In the genomic region with DNA sequence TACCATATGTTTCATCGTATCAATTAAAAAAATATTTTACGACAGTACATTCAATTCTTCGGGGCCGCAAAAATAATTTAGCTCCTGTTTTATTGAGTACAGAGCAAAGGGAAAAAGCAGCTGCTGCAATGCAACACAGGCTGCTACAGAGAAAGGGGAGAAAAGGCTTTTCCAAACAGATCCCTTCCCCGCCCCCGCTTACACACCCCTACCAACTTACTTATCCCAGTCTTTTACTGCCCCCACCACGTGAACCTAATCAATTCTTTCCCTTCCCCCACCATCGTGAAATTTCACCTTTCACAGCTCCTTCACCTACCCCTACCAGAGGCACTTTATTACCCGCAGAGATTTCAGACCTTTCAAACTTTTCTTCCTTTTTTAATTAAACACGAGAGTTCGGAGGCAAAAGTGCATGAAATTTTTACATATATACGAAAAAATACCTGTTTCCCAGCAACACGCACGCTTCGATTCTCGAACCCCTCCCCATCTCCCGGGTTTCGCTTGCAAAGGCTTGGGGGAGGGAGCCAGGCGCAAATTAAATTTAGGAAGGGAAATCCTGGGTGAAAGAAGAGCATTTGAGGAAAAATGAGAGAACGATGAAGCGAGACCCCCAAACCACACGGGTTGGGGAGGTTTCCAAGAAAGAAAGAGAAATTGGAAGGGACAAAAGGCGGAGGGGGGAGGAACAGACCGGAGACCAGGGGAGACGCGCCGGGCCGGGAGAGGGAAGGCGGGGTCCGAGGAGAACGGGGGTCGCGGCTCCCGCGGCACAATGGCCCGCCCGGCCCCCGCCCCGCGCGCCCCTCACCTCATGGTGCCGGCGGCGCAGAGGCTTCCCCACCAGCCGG, we compare ENCODE assay signal across 1 cellular context.
TF ChIP-seq lines count a peak whose summit lies in the region.

No MANE protein-coding gene starts in this region.

TF ChIP-seq in HepG2, 621 proteins besides CTCF, POLR2A, EP300 and RAD21 (continued from another document):
- TF ChIP-seq, protein P1, sequence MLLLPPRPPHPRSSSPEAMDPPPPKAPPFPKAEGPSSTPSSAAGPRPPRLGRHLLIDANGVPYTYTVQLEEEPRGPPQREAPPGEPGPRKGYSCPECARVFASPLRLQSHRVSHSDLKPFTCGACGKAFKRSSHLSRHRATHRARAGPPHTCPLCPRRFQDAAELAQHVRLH (CRISPR knock-in tag; IDR thresholded peaks at IDR 0.05; ENCODE audit: borderline replicate concordance, low read depth): no peak
- no peak for TF ChIP-seq ZMYM4 (CRISPR knock-in tag; IDR thresholded peaks at IDR 0.05)
- TF ChIP-seq, protein P2, sequence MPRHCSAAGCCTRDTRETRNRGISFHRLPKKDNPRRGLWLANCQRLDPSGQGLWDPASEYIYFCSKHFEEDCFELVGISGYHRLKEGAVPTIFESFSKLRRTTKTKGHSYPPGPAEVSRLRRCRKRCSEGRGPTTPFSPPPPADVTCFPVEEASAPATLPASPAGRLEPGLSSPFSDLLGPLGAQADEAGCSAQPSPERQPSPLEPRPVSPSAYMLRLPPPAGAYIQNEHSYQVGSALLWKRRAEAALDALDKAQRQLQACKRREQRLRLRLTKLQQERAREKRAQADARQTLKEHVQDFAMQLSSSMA (CRISPR knock-in tag; IDR thresholded peaks at IDR 0.05): no peak
- TF ChIP-seq, protein P3, sequence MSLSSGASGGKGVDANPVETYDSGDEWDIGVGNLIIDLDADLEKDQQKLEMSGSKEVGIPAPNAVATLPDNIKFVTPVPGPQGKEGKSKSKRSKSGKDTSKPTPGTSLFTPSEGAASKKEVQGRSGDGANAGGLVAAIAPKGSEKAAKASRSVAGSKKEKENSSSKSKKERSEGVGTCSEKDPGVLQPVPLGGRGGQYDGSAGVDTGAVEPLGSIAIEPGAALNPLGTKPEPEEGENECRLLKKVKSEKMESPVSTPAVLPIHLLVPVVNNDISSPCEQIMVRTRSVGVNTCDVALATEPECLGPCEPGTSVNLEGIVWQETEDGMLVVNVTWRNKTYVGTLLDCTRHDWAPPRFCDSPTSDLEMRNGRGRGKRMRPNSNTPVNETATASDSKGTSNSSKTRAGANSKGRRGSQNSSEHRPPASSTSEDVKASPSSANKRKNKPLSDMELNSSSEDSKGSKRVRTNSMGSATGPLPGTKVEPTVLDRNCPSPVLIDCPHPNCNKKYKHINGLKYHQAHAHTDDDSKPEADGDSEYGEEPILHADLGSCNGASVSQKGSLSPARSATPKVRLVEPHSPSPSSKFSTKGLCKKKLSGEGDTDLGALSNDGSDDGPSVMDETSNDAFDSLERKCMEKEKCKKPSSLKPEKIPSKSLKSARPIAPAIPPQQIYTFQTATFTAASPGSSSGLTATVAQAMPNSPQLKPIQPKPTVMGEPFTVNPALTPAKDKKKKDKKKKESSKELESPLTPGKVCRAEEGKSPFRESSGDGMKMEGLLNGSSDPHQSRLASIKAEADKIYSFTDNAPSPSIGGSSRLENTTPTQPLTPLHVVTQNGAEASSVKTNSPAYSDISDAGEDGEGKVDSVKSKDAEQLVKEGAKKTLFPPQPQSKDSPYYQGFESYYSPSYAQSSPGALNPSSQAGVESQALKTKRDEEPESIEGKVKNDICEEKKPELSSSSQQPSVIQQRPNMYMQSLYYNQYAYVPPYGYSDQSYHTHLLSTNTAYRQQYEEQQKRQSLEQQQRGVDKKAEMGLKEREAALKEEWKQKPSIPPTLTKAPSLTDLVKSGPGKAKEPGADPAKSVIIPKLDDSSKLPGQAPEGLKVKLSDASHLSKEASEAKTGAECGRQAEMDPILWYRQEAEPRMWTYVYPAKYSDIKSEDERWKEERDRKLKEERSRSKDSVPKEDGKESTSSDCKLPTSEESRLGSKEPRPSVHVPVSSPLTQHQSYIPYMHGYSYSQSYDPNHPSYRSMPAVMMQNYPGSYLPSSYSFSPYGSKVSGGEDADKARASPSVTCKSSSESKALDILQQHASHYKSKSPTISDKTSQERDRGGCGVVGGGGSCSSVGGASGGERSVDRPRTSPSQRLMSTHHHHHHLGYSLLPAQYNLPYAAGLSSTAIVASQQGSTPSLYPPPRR (CRISPR knock-in tag; IDR thresholded peaks at IDR 0.05; ENCODE audit: borderline replicate concordance): no peak
- no peak for TF ChIP-seq BORCS8-MEF2B (CRISPR knock-in tag; IDR thresholded peaks at IDR 0.05)
- TF ChIP-seq CHCHD3 (CRISPR knock-in tag; IDR thresholded peaks at IDR 0.05): no peak
- TF ChIP-seq AGO1 (IDR thresholded peaks at IDR 0.05; ENCODE audit: low read depth, low read length, poor library complexity, severe bottlenecking): no peak
- no peak for TF ChIP-seq MXD4 (CRISPR knock-in tag; IDR thresholded peaks at IDR 0.05)
- TF ChIP-seq SIX1 (CRISPR knock-in tag; IDR thresholded peaks at IDR 0.05; ENCODE audit: borderline replicate concordance): no peak
- TF ChIP-seq FOXA3 (CRISPR knock-in tag; IDR thresholded peaks at IDR 0.05): no peak
- TF ChIP-seq ZNF136 (CRISPR knock-in tag; IDR thresholded peaks at IDR 0.05; ENCODE audit: low read depth): no peak
- 0 out of 2 replicates have a peak, but pooled peaks have one; percentile 24 for TF ChIP-seq ZNF501 (CRISPR knock-in tag; IDR thresholded peaks at IDR 0.05)
- TF ChIP-seq ZNF790 (CRISPR knock-in tag; IDR thresholded peaks at IDR 0.05; ENCODE audit: borderline replicate concordance): no peak
- TF ChIP-seq, protein P4, sequence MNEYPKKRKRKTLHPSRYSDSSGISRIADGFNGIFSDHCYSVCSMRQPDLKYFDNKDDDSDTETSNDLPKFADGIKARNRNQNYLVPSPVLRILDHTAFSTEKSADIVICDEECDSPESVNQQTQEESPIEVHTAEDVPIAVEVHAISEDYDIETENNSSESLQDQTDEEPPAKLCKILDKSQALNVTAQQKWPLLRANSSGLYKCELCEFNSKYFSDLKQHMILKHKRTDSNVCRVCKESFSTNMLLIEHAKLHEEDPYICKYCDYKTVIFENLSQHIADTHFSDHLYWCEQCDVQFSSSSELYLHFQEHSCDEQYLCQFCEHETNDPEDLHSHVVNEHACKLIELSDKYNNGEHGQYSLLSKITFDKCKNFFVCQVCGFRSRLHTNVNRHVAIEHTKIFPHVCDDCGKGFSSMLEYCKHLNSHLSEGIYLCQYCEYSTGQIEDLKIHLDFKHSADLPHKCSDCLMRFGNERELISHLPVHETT (CRISPR knock-in tag; conservative IDR thresholded peaks at IDR 0.05): no peak
- TF ChIP-seq PAX8 (CRISPR knock-in tag; IDR thresholded peaks at IDR 0.05; ENCODE audit: borderline replicate concordance): no peak
- TF ChIP-seq, protein P5, sequence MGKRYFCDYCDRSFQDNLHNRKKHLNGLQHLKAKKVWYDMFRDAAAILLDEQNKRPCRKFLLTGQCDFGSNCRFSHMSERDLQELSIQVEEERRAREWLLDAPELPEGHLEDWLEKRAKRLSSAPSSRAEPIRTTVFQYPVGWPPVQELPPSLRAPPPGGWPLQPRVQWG (CRISPR knock-in tag; IDR thresholded peaks at IDR 0.05; ENCODE audit: borderline replicate concordance, low read depth): no peak
- TF ChIP-seq RORA (CRISPR knock-in tag; IDR thresholded peaks at IDR 0.05): no peak
- peak; percentile 95 for TF ChIP-seq ZSCAN25 (CRISPR knock-in tag; IDR thresholded peaks at IDR 0.05)
- no peak for TF ChIP-seq SMYD3 (CRISPR knock-in tag; IDR thresholded peaks at IDR 0.05)
- TF ChIP-seq ZNF7 (CRISPR knock-in tag; IDR thresholded peaks at IDR 0.05): no peak
- TF ChIP-seq, protein P6, sequence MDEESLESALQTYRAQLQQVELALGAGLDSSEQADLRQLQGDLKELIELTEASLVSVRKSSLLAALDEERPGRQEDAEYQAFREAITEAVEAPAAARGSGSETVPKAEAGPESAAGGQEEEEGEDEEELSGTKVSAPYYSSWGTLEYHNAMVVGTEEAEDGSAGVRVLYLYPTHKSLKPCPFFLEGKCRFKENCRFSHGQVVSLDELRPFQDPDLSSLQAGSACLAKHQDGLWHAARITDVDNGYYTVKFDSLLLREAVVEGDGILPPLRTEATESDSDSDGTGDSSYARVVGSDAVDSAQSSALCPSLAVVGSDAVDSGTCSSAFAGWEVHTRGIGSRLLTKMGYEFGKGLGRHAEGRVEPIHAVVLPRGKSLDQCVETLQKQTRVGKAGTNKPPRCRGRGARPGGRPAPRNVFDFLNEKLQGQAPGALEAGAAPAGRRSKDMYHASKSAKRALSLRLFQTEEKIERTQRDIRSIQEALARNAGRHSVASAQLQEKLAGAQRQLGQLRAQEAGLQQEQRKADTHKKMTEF (CRISPR knock-in tag; IDR thresholded peaks at IDR 0.05): no peak
